In the genomic region with DNA sequence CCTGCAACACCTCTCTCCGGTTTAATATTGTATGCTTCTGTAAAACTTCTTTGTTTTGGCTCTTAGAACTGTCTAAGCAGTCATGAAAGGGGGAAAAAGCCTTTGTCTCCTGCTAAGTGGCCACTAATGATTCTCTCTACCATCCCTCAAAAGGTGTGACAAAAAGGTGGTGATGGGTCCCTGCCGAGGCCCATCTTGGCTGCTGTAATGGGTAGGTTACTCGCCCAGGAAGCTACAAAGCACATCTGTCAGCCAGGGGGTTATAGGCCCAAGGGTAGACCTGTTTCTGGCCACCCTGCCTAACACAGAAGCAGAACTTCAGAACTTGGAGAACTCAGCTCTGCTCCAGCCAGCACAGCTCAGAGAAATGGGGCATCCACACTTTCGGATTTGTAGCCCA, we compare ENCODE assay signal across 9 cellular contexts. TPM values are rescaled to one million over a fixed set of nuclear protein-coding genes. Genes with fewer than 3 reads are reported as not detected.
A peak's percentile ranks its signal among the peaks of the same experiment; 100 is the strongest.
DNase-seq lines count a peak whose midpoint lies in the region; ATAC-seq and TF ChIP-seq lines count a peak whose summit lies in the region.
"Had no signal": no experiment of that assay in that cellular context is flagged by ENCODE, and none has a peak within 500 bp of the region (broad histone marks: within the 10 kb centered on the region; RNA-seq: fewer than 3 reads in every experiment).

No MANE protein-coding gene starts in this region.

- peak overlapping the region; percentile 83 for H3K9ac ChIP-seq in GM23248

- peaks cover 3% of the 10 kb centered on the region; the same call in 1 of the 2 replicates for H3F3A ChIP-seq in GM23248 (ENCODE audit: insufficient read depth)

- H3K27me3 ChIP-seq in GM23248 (replicated peaks; ENCODE audit: insufficient read depth) (no peaks in the 10 kb centered on the region), psoas muscle (ENCODE audit: insufficient read depth in 3 of 3, low read length in 2 of 3) (no peaks in the 10 kb centered on the region), SJCRH30 (no peaks in the 10 kb centered on the region)

- in situ Hi-C loops in GM23248 (cut with MboI): no loop called here

- H3K36me3 ChIP-seq in GM23248 (ENCODE audit: low read depth) (no peaks in the 10 kb centered on the region), psoas muscle (ENCODE audit: insufficient read depth in 1 of 2, low read depth in 1 of 2) (no peaks in the 10 kb centered on the region), SJCRH30 (no peaks in the 10 kb centered on the region)

- TF ChIP-seq CTCF in VCaP (conservative IDR thresholded peaks at IDR 0.05): no peak
- TF ChIP-seq CTCF in fibroblast of mammary gland (conservative IDR thresholded peaks at IDR 0.05; ENCODE audit: control insufficient read depth, insufficient read depth, low read depth, low read length): no peak
- TF ChIP-seq CTCF in psoas muscle (IDR thresholded peaks at IDR 0.05): no peak

- DNase-seq in GM23248 (no peak), fibroblast of mammary gland (ENCODE audit: low read depth) (no peak), psoas muscle (no peak), NCI-H2081 (lab: John Stamatoyannopoulos, UW) (no peak), SJCRH30 (no peak)
- no peak for DNase-seq in stimulated activated CD4-positive, alpha-beta T cell treated with anti-CD3 and anti-CD28 coated beads, Interleukin-1b, Interleukin-23, amount 100 ng/mL, for 48 hours

- H3K4me1 ChIP-seq in GM23248 (ENCODE audit: insufficient read depth): peaks cover 16% of the 10 kb centered on the region
- peaks cover 65% of the 10 kb centered on the region for H3K4me1 ChIP-seq in psoas muscle
- H3K4me1 ChIP-seq in SJCRH30: peaks cover 2% of the 10 kb centered on the region; the same call in 1 of the 2 replicates

- H3K9me3 ChIP-seq in GM23248 (ENCODE audit: low read depth): no peaks in the 10 kb centered on the region
- H3K9me3 ChIP-seq in psoas muscle: no peaks in the 10 kb centered on the region
- no peaks in the 10 kb centered on the region for H3K9me3 ChIP-seq in SJCRH30 (replicated peaks)

- H3K4me2 ChIP-seq in GM23248 (ENCODE audit: unreplicated experiment): peak overlapping the region; percentile 72

- H2AFZ ChIP-seq in GM23248: peak overlapping the region; percentile 75

- 0 out of 2 replicates have a peak overlapping the region, but pooled peaks have one; percentile 51 for H3K27ac ChIP-seq in GM23248
- H3K27ac ChIP-seq in VCaP: peak overlapping the region; percentile 84
- H3K27ac ChIP-seq in psoas muscle: peak overlapping the region; percentile 91
- H3K27ac ChIP-seq in SJCRH30: no peak overlapping the region

- peaks cover 58% of the 10 kb centered on the region for H3K79me2 ChIP-seq in GM23248 (ENCODE audit: insufficient read depth)

- peaks cover 6% of the 10 kb centered on the region; the same call in 1 of the 2 replicates for H4K20me1 ChIP-seq in GM23248 (ENCODE audit: insufficient read depth)

- no peaks in the 10 kb centered on the region for H3K9me2 ChIP-seq in GM23248 (ENCODE audit: insufficient read depth)

- intact Hi-C loops in psoas muscle (cut with DNase I): no loop called here

- peak overlapping the region; percentile 78 for H3K4me3 ChIP-seq in GM23248
- peak overlapping the region; percentile 78 for H3K4me3 ChIP-seq in fibroblast of mammary gland (ENCODE audit: control insufficient read depth, low read depth, low read length)
- peak overlapping the region; percentile 85 for H3K4me3 ChIP-seq in psoas muscle
- no peak overlapping the region for H3K4me3 ChIP-seq in SJCRH30

- ATAC-seq in psoas muscle: no peak
- no peak for ATAC-seq in HG02973 (IDR thresholded peaks at IDR 0.05; ENCODE audit: unreplicated experiment)

- 18 to 28% methylated on average over 4 of the region's 4 CpGs for WGBS in GM23248 (ENCODE audit: low coverage in 1 of 2, low lambda C conversion rate in 2 of 2, missing lambda C conversion rate in 2 of 2), 2 experiments
- 38 to 50% (median 46%) methylated on average over 4 of the region's 4 CpGs for WGBS in psoas muscle, 3 donors

RNA-seq across cellular contexts. Expression of a gene that starts 1.6 kb away (rescaled TPM):
- 9.1 and 12.3 TPM in 2 replicates for total RNA-seq in GM23248 (2014; rRNA removed; shearing (Covaris generic))
- 7.6 and 7.8 TPM in 2 replicates for polyA plus RNA-seq in GM23248 (2016; fragmentation: Nextera tagmentation; extraction: Ambion mirVana)
- 10 to 100 TPM; 34.5 to 84.0 (median 38.5) TPM for total RNA-seq in psoas muscle
- polyA plus RNA-seq in psoas muscle: 10 to 100 TPM; 25.4 to 99.4 (median 27.3) TPM
- 4.7 and 4.9 TPM in 2 replicates for total RNA-seq in SJCRH30 (2014; rRNA removed; shearing (Covaris generic))

RNA-seq across cellular contexts. Expression of a gene that starts 1.9 kb away (rescaled TPM):
- not detected in 2 replicates for total RNA-seq in GM23248 (2014; rRNA removed; shearing (Covaris generic))
- not detected in 2 replicates for polyA plus RNA-seq in GM23248 (2016; fragmentation: Nextera tagmentation; extraction: Ambion mirVana)
- under 1 TPM in 1 of 4 donors, not detected in 3; 0.19 TPM for total RNA-seq in psoas muscle
- polyA plus RNA-seq in psoas muscle: under 1 TPM; 0.04 to 0.70 (median 0.34) TPM
- 0.08 and 0.28 TPM in 2 replicates for total RNA-seq in SJCRH30 (2014; rRNA removed; shearing (Covaris generic))
- polyA plus RNA-seq: small intestine had no signal
